ENCODE assay signal across 1 cellular context in genomic region chr5:112776301-112776856, GRCh38.
TF ChIP-seq lines count a peak whose summit lies in the region.

No MANE protein-coding gene starts in this region.

TF ChIP-seq in SK-N-SH, 30 proteins besides CTCF, POLR2A, EP300 and RAD21 (continued from another document):
- TF ChIP-seq USF1 (IDR thresholded peaks at IDR 0.05; ENCODE audit: borderline replicate concordance, low read depth) (no peak), TEAD4 (IDR thresholded peaks at IDR 0.05; ENCODE audit: borderline replicate concordance, insufficient read depth) (peak; percentile 22; the same call in 1 of the 2 replicates)
TF ChIP-seq in SK-N-SH: peak in this region for 6.
